Comparison of ENCODE assay signal across 1 cellular context in the genomic region with DNA sequence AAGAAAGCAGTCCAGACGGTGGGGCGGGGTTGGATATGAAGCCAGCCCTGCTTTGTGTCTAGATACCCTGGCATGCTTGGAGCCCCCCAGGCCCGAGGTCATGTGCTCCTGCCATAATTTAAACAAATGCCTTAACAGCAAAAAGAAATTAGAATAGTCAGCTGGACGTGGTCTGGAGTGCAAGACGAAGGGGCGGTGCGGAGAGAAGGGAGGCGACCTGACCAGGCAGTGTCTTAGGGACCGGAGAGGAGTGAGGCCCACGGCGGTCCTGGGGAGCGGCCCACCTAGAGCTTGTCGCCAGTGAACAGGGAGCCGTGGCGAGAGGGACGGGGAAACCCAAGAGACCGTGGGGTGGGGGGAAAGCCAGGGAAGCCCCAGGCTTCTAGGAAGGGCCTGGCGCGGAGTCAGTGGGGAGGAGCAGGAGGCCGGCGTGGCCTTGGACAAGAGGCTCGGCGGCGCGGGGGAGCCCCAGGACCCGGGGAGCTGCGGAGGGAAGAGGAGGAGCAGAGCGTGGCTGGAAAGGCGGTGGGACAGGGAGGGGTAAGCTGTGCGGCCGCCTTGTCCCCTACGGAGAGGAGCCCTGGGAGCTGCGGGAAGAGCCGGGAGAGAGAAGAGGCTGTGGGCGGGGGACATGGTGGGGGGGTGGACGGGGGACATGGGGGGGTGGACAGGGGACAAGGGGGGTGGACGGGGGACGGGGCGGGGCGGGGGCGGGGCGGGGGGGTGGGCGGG.
TF ChIP-seq lines count a peak whose summit lies in the region.

No MANE protein-coding gene starts in this region.

TF ChIP-seq in GM23338, 12 proteins besides CTCF, POLR2A, EP300 and RAD21 (continued from another document):
- TF ChIP-seq, protein P1, sequence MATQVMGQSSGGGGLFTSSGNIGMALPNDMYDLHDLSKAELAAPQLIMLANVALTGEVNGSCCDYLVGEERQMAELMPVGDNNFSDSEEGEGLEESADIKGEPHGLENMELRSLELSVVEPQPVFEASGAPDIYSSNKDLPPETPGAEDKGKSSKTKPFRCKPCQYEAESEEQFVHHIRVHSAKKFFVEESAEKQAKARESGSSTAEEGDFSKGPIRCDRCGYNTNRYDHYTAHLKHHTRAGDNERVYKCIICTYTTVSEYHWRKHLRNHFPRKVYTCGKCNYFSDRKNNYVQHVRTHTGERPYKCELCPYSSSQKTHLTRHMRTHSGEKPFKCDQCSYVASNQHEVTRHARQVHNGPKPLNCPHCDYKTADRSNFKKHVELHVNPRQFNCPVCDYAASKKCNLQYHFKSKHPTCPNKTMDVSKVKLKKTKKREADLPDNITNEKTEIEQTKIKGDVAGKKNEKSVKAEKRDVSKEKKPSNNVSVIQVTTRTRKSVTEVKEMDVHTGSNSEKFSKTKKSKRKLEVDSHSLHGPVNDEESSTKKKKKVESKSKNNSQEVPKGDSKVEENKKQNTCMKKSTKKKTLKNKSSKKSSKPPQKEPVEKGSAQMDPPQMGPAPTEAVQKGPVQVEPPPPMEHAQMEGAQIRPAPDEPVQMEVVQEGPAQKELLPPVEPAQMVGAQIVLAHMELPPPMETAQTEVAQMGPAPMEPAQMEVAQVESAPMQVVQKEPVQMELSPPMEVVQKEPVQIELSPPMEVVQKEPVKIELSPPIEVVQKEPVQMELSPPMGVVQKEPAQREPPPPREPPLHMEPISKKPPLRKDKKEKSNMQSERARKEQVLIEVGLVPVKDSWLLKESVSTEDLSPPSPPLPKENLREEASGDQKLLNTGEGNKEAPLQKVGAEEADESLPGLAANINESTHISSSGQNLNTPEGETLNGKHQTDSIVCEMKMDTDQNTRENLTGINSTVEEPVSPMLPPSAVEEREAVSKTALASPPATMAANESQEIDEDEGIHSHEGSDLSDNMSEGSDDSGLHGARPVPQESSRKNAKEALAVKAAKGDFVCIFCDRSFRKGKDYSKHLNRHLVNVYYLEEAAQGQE (IDR thresholded peaks at IDR 0.05; ENCODE audit: unreplicated experiment): no peak
- TF ChIP-seq EZH2phosphoT487 (IDR thresholded peaks at IDR 0.05; ENCODE audit: unreplicated experiment): no peak
